Comparison of ENCODE assay signal across 1 cellular context in genomic region chr11:78190871-78191538, GRCh38.
TF ChIP-seq lines count a peak whose summit lies in the region.

No MANE protein-coding gene starts in this region.

TF ChIP-seq in HepG2, 621 proteins besides CTCF, POLR2A, EP300 and RAD21 (continued from another document):
- TF ChIP-seq SNAPC4 (CRISPR knock-in tag; IDR thresholded peaks at IDR 0.05) (no peak), ZNF20 (CRISPR knock-in tag; IDR thresholded peaks at IDR 0.05) (no peak), ZNF446 (CRISPR knock-in tag; IDR thresholded peaks at IDR 0.05) (no peak), KLF11 (CRISPR knock-in tag; IDR thresholded peaks at IDR 0.05) (no peak), FOSL2 (CRISPR knock-in tag; IDR thresholded peaks at IDR 0.05) (0 out of 2 replicates have a peak, but pooled peaks have one; percentile 6), FOXA3 (CRISPR knock-in tag; IDR thresholded peaks at IDR 0.05) (0 out of 2 replicates have a peak, but pooled peaks have one; percentile 17), NFKB2 (CRISPR knock-in tag; IDR thresholded peaks at IDR 0.05; ENCODE audit: borderline replicate concordance) (no peak), DPF2 (CRISPR knock-in tag; IDR thresholded peaks at IDR 0.05; ENCODE audit: borderline replicate concordance, low read depth) (no peak), TAF1 (CRISPR knock-in tag; IDR thresholded peaks at IDR 0.05) (no peak), ZNF441 (CRISPR knock-in tag; IDR thresholded peaks at IDR 0.05; ENCODE audit: borderline replicate concordance) (no peak), ESRRA (CRISPR knock-in tag; IDR thresholded peaks at IDR 0.05; ENCODE audit: low read depth) (peak; percentile 18; the same call in 1 of the 2 replicates), ZNF275 (CRISPR knock-in tag; IDR thresholded peaks at IDR 0.05; ENCODE audit: borderline replicate concordance) (no peak), ZNF101 (CRISPR knock-in tag; IDR thresholded peaks at IDR 0.05; ENCODE audit: borderline replicate concordance, low read depth) (no peak), KLF6 (CRISPR knock-in tag; IDR thresholded peaks at IDR 0.05) (no peak), MEIS2 (CRISPR knock-in tag; IDR thresholded peaks at IDR 0.05) (no peak), RBM39 (IDR thresholded peaks at IDR 0.05; ENCODE audit: low read depth, low read length, poor library complexity, severe bottlenecking) (no peak), DRAP1 (CRISPR knock-in tag; IDR thresholded peaks at IDR 0.05) (no peak), ELF4 (CRISPR knock-in tag; IDR thresholded peaks at IDR 0.05; ENCODE audit: borderline replicate concordance) (no peak), ARID4A (CRISPR knock-in tag; IDR thresholded peaks at IDR 0.05; ENCODE audit: borderline replicate concordance) (peak; percentile 70; the same call in 1 of the 2 replicates), BRD4 (CRISPR knock-in tag; IDR thresholded peaks at IDR 0.05) (no peak), ONECUT2 (CRISPR knock-in tag; IDR thresholded peaks at IDR 0.05) (no peak)
TF ChIP-seq in HepG2: peak in this region for 38.
